ENCODE assay signal across 8 cellular contexts in genomic region chr11:66045177-66045639, GRCh38. TPM values are rescaled to one million over a fixed set of nuclear protein-coding genes. Genes with fewer than 3 reads are reported as not detected.
DNase-seq lines count a peak whose midpoint lies in the region; ATAC-seq lines count a peak whose summit lies in the region.

No MANE protein-coding gene starts in this region.

- H3K4ac ChIP-seq in mesenchymal stem cell (ENCODE audit: low read depth in 1 of 2, low read length in 2 of 2): no peak overlapping the region

- ATAC-seq in HG03439 (IDR thresholded peaks at IDR 0.05; ENCODE audit: unreplicated experiment): peak; percentile 76
- ATAC-seq in HG03135 (IDR thresholded peaks at IDR 0.05; ENCODE audit: unreplicated experiment): no peak

- H2AK5ac ChIP-seq in mesenchymal stem cell (ENCODE audit: low read length, severe bottlenecking): no peak overlapping the region

- H2BK15ac ChIP-seq in mesenchymal stem cell (ENCODE audit: low read depth, poor library complexity, severe bottlenecking): no peak overlapping the region

- H3K14ac ChIP-seq in mesenchymal stem cell (ENCODE audit: low read length in 2 of 2): no peak overlapping the region

- H3K79me1 ChIP-seq in mesenchymal stem cell (replicated peaks; ENCODE audit: low read length, poor library complexity, severe bottlenecking): peaks cover 1% of the 10 kb centered on the region

- peaks cover 9 to 60% of the 10 kb centered on the region in 2 experiments for H3K27me3 ChIP-seq in mesenchymal stem cell (ENCODE audit: control insufficient read depth in 1 of 2, insufficient read depth in 1 of 2, low read length in 2 of 2)

- no peak overlapping the region for H3K9ac ChIP-seq in mesenchymal stem cell (ENCODE audit: low read length)

- no peak overlapping the region for H4K91ac ChIP-seq in mesenchymal stem cell (ENCODE audit: low read length)

- DNase-seq in GM03348 (ENCODE audit: low spot score) (peak; percentile 94), NOMO-1 treated with dmso at 0.1 percent for 144 hours (lab: John Stamatoyannopoulos, UW; ENCODE audit: unreplicated experiment) (peak; percentile 22), mesenchymal stem cell (peak; percentile 80)
- DNase-seq in activated CD8-positive, alpha-beta memory T cell treated with anti-CD3 and anti-CD28 coated beads for 24 hours: peak; percentile 92
- peak; percentile 82 for DNase-seq in effector CD8-positive, alpha-beta T cell (lab: John Stamatoyannopoulos, UW)
- peak; percentile 76 for DNase-seq in stimulated activated CD8-positive, alpha-beta memory T cell treated with anti-CD3 and anti-CD28 coated beads, Interleukin-15, amount 100 ng/mL, for 24 hours (ENCODE audit: low read depth)

- peak overlapping the region in 1 of 2 experiments; percentile 41 for H3K23ac ChIP-seq in mesenchymal stem cell (ENCODE audit: low read length in 2 of 2)

- H4K8ac ChIP-seq in mesenchymal stem cell (ENCODE audit: low read length): no peak overlapping the region

- H3K18ac ChIP-seq in mesenchymal stem cell (ENCODE audit: low read depth in 1 of 2, low read length in 2 of 2): no peak overlapping the region

- H2BK120ac ChIP-seq in mesenchymal stem cell (ENCODE audit: low read depth, low read length): no peak overlapping the region

- H2AFZ ChIP-seq in mesenchymal stem cell (ENCODE audit: low read depth, low read length): peak overlapping the region; percentile 51

- peaks cover 0 to 20% of the 10 kb centered on the region in 2 experiments for H3K36me3 ChIP-seq in mesenchymal stem cell (ENCODE audit: control insufficient read depth in 1 of 2, insufficient read depth in 2 of 2, low read depth in 1 of 2, low read length in 2 of 2)

- H2BK12ac ChIP-seq in mesenchymal stem cell (ENCODE audit: low read length in 2 of 2): no peak overlapping the region

- no peaks in the 10 kb centered on the region for H3K9me3 ChIP-seq in mesenchymal stem cell (ENCODE audit: control insufficient read depth, low read length)

- H2BK5ac ChIP-seq in mesenchymal stem cell (ENCODE audit: low read depth, low read length, poor library complexity, severe bottlenecking): no peak overlapping the region

- WGBS in mesenchymal stem cell: 21% methylated on average over 11 of the region's 11 CpGs

- no peak overlapping the region for H3K27ac ChIP-seq in mesenchymal stem cell (ENCODE audit: low read length, poor library complexity, severe bottlenecking)

- peaks cover 29% of the 10 kb centered on the region for H3K4me1 ChIP-seq in mesenchymal stem cell (ENCODE audit: control insufficient read depth, insufficient read depth, low read depth, low read length)

- H3K4me2 ChIP-seq in mesenchymal stem cell (ENCODE audit: low read length, poor library complexity, severe bottlenecking): no peak overlapping the region

- H3K4me3 ChIP-seq in mesenchymal stem cell (ENCODE audit: insufficient read depth in 1 of 2, low read depth in 1 of 2, low read length in 2 of 2): no peak overlapping the region

RNA-seq across cellular contexts. Expression of gene GAL3ST3, which starts 3.8 kb away (rescaled TPM):
- 0.03 TPM for polyA plus RNA-seq in mesenchymal stem cell (2013, experiment 1 of 2)
- 0.04 TPM for polyA plus RNA-seq in mesenchymal stem cell (2013, experiment 2 of 2)

RNA-seq across cellular contexts. Expression of gene SF3B2, which starts 7.0 kb away (rescaled TPM):
- 117 TPM for polyA plus RNA-seq in mesenchymal stem cell (2013, experiment 1 of 2)
- 114 TPM for polyA plus RNA-seq in mesenchymal stem cell (2013, experiment 2 of 2)

RNA-seq across cellular contexts. Expression of gene CATSPER1, which starts 18.9 kb away (rescaled TPM):
- polyA plus RNA-seq in mesenchymal stem cell (2013, experiment 1 of 2): 1.1 TPM
- 1.2 TPM for polyA plus RNA-seq in mesenchymal stem cell (2013, experiment 2 of 2)

RNA-seq across cellular contexts. Expression of gene PACS1, which starts 24.9 kb away (rescaled TPM):
- polyA plus RNA-seq in mesenchymal stem cell (2013, experiment 1 of 2): 52.9 TPM
- 52.3 TPM for polyA plus RNA-seq in mesenchymal stem cell (2013, experiment 2 of 2)

RNA-seq across cellular contexts. Expression of gene CST6, which starts 33.4 kb away (rescaled TPM):
- 0.15 TPM for polyA plus RNA-seq in mesenchymal stem cell (2013, experiment 1 of 2)
- 0.05 TPM for polyA plus RNA-seq in mesenchymal stem cell (2013, experiment 2 of 2)

Comparison
In these comparisons a context has a peak if more than half of its experiments do, and no peak if none do; other contexts are left out.
1. DNase-seq: peak in every context shown above with its lines; median percentile 94 in GM03348; 92 in activated CD8-positive, alpha-beta memory T cell treated with anti-CD3 and anti-CD28 coated beads for 24 hours; 82 in effector CD8-positive, alpha-beta T cell; 80 in mesenchymal stem cell; 76 in stimulated activated CD8-positive, alpha-beta memory T cell treated with anti-CD3 and anti-CD28 coated beads, Interleukin-15, amount 100 ng/mL, for 24 hours; 22 in NOMO-1 treated with dmso at 0.1 percent for 144 hours.